9 cellular contexts compared by ENCODE assay signal in genomic region chr17:61412860-61413653, GRCh38. TPM values are rescaled to one million over a fixed set of nuclear protein-coding genes. Genes with fewer than 3 reads are reported as not detected.
DNase-seq lines count a peak whose midpoint lies in the region; FAIRE-seq and TF ChIP-seq lines count a peak whose summit lies in the region.
"Had no signal": no experiment of that assay in that cellular context is flagged by ENCODE, and none has a peak within 500 bp of the region (broad histone marks: within the 10 kb centered on the region; RNA-seq: fewer than 3 reads in every experiment).

No MANE protein-coding gene starts in this region.

- DNase-seq in activated T-cell treated with anti-CD3 and anti-CD28 coated beads, Interleukin-2, amount 50 U/mL, for 24 hours = no peak
- DNase-seq in activated T-cell treated with anti-CD3 and anti-CD28 coated beads, Interleukin-2, amount 50 U/mL, for 48 hours = no peak
- DNase-seq in activated T-helper 1 cell treated with anti-CD3 and anti-CD28 coated beads, Interleukin-12 subunit alpha, Interleukin-12 subunit beta, Interleukin-2, Interleukin-4 antibody, amounts not matched to agents 30 ng/mL and 10 ng/mL and 1 ng/mL, durations not matched to agents 14 hours and 24 hours and 36 hours (ENCODE audit: low spot score) = no peak
- no peak for DNase-seq in immature natural killer cell
- DNase-seq in HTR-8/SVneo (ENCODE audit: insufficient read length, low spot score) = no peak
- DNase-seq in NOMO-1 treated with DMSO at 0.1 percent for 48 hours (lab: John Stamatoyannopoulos, UW; ENCODE audit: unreplicated experiment) = no peak
- no peak for DNase-seq in NCI-H1930 (lab: John Stamatoyannopoulos, UW)

- peak; percentile 65 for TF ChIP-seq CTCF in subcutaneous adipose tissue (IDR thresholded peaks at IDR 0.05; ENCODE audit: low read depth)

- FAIRE-seq in HTR-8/SVneo (lab: Jason Lieb, UNC) = no peak
- FAIRE-seq: colon had no signal

- intact Hi-C loops in activated T-helper 1 cell treated with anti-CD3 and anti-CD28 coated beads, Interleukin-12 subunit alpha, Interleukin-12 subunit beta, Interleukin-2, Interleukin-4 antibody, amounts not matched to agents 30 ng/mL and 10 ng/mL and 1 ng/mL, durations not matched to agents 14 hours and 24 hours and 36 hours (cut with micrococcal nuclease) = loop anchor here (1.0 kb wide), 2 partner anchors 138 to 424 kb away; no protein-coding TSS in a partner anchor

- peaks cover 21% of the 10 kb centered on the region for H3K4me1 Mint-ChIP-seq in activated T-cell treated with anti-CD3 and anti-CD28 coated beads, Interleukin-2, amount 50 U/mL, for 24 hours (ENCODE audit: low read depth)
- H3K4me1 Mint-ChIP-seq in activated T-helper 1 cell treated with anti-CD3 and anti-CD28 coated beads, Interleukin-12 subunit alpha, Interleukin-12 subunit beta, Interleukin-2, Interleukin-4 antibody, amounts not matched to agents 30 ng/mL and 10 ng/mL and 1 ng/mL, durations not matched to agents 14 hours and 24 hours and 36 hours (ENCODE audit: low read depth) = peaks cover 7% of the 10 kb centered on the region
- H3K4me1 Mint-ChIP-seq in immature natural killer cell = peaks cover 19 to 23% of the 10 kb centered on the region in 2 donors

- no peak overlapping the region for H3K27ac Mint-ChIP-seq in activated T-cell treated with anti-CD3 and anti-CD28 coated beads, Interleukin-2, amount 50 U/mL, for 24 hours
- no peak overlapping the region for H3K27ac Mint-ChIP-seq in activated T-helper 1 cell treated with anti-CD3 and anti-CD28 coated beads, Interleukin-12 subunit alpha, Interleukin-12 subunit beta, Interleukin-2, Interleukin-4 antibody, amounts not matched to agents 30 ng/mL and 10 ng/mL and 1 ng/mL, durations not matched to agents 14 hours and 24 hours and 36 hours
- peak overlapping the region in 1 of 6 donors; percentile 84 for H3K27ac Mint-ChIP-seq in immature natural killer cell

- H3K27me3 Mint-ChIP-seq in activated T-cell treated with anti-CD3 and anti-CD28 coated beads, Interleukin-2, amount 50 U/mL, for 24 hours = peaks cover 47% of the 10 kb centered on the region
- peaks cover 43% of the 10 kb centered on the region for H3K27me3 Mint-ChIP-seq in activated T-helper 1 cell treated with anti-CD3 and anti-CD28 coated beads, Interleukin-12 subunit alpha, Interleukin-12 subunit beta, Interleukin-2, Interleukin-4 antibody, amounts not matched to agents 30 ng/mL and 10 ng/mL and 1 ng/mL, durations not matched to agents 14 hours and 24 hours and 36 hours (ENCODE audit: insufficient read depth)
- peaks cover 11 to 20% (median 15%) of the 10 kb centered on the region in 3 donors for H3K27me3 Mint-ChIP-seq in immature natural killer cell (ENCODE audit: low read depth in 3 of 3)

- no peaks in the 10 kb centered on the region for H3K9me3 Mint-ChIP-seq in activated T-cell treated with anti-CD3 and anti-CD28 coated beads, Interleukin-2, amount 50 U/mL, for 24 hours
- no peaks in the 10 kb centered on the region for H3K9me3 Mint-ChIP-seq in activated T-helper 1 cell treated with anti-CD3 and anti-CD28 coated beads, Interleukin-12 subunit alpha, Interleukin-12 subunit beta, Interleukin-2, Interleukin-4 antibody, amounts not matched to agents 30 ng/mL and 10 ng/mL and 1 ng/mL, durations not matched to agents 14 hours and 24 hours and 36 hours
- peaks cover 0 to 3% (median 0%) of the 10 kb centered on the region in 6 donors for H3K9me3 Mint-ChIP-seq in immature natural killer cell

- no peaks in the 10 kb centered on the region for H3K36me3 Mint-ChIP-seq in activated T-cell treated with anti-CD3 and anti-CD28 coated beads, Interleukin-2, amount 50 U/mL, for 24 hours (ENCODE audit: low read depth)
- no peaks in the 10 kb centered on the region for H3K36me3 Mint-ChIP-seq in activated T-helper 1 cell treated with anti-CD3 and anti-CD28 coated beads, Interleukin-12 subunit alpha, Interleukin-12 subunit beta, Interleukin-2, Interleukin-4 antibody, amounts not matched to agents 30 ng/mL and 10 ng/mL and 1 ng/mL, durations not matched to agents 14 hours and 24 hours and 36 hours (ENCODE audit: low read depth)
- no peaks in the 10 kb centered on the region for H3K36me3 Mint-ChIP-seq in immature natural killer cell

- H3K4me3 Mint-ChIP-seq in activated T-cell treated with anti-CD3 and anti-CD28 coated beads, Interleukin-2, amount 50 U/mL, for 24 hours = peak overlapping the region; percentile 15
- H3K4me3 Mint-ChIP-seq in activated T-helper 1 cell treated with anti-CD3 and anti-CD28 coated beads, Interleukin-12 subunit alpha, Interleukin-12 subunit beta, Interleukin-2, Interleukin-4 antibody, amounts not matched to agents 30 ng/mL and 10 ng/mL and 1 ng/mL, durations not matched to agents 14 hours and 24 hours and 36 hours = peak overlapping the region; percentile 74
- H3K4me3 Mint-ChIP-seq in immature natural killer cell = peak overlapping the region; percentile 50 to 80 (median 75)

RNA-seq across cellular contexts. Expression of gene TBX2, which starts 13.4 kb away (rescaled TPM):
- total RNA-seq in activated T-helper 1 cell treated with anti-CD3 and anti-CD28 coated beads, Interleukin-12 subunit alpha, Interleukin-12 subunit beta, Interleukin-2, Interleukin-4 antibody, amounts not matched to agents 30 ng/mL and 10 ng/mL and 1 ng/mL, durations not matched to agents 14 hours and 24 hours and 36 hours = not detected in 2 replicates
- polyA plus RNA-seq in immature natural killer cell = not detected
- 10 to 100 TPM in 1 of 4 donors, 1 to 10 TPM in 3; 2.5 to 16.2 (median 4.1) TPM for total RNA-seq in subcutaneous adipose tissue

RNA-seq across cellular contexts. Expression of gene TBX4, which starts 39.2 kb away (rescaled TPM):
- total RNA-seq in activated T-helper 1 cell treated with anti-CD3 and anti-CD28 coated beads, Interleukin-12 subunit alpha, Interleukin-12 subunit beta, Interleukin-2, Interleukin-4 antibody, amounts not matched to agents 30 ng/mL and 10 ng/mL and 1 ng/mL, durations not matched to agents 14 hours and 24 hours and 36 hours = not detected in 2 replicates
- not detected for polyA plus RNA-seq in immature natural killer cell
- total RNA-seq in subcutaneous adipose tissue = 1 to 10 TPM in 2 of 4 donors, not detected in 2; 1.1 to 4.7 TPM

Comparison
In these comparisons a context has a peak if more than half of its experiments do, and no peak if none do; other contexts are left out.
1. H3K4me3 Mint-ChIP-seq: peak in every context shown above with its lines; median percentile 75 in immature natural killer cell; 74 in activated T-helper 1 cell treated with anti-CD3 and anti-CD28 coated beads, Interleukin-12 subunit alpha, Interleukin-12 subunit beta, Interleukin-2, Interleukin-4 antibody, amounts not matched to agents 30 ng/mL and 10 ng/mL and 1 ng/mL, durations not matched to agents 14 hours and 24 hours and 36 hours; 15 in activated T-cell treated with anti-CD3 and anti-CD28 coated beads, Interleukin-2, amount 50 U/mL, for 24 hours.